ENCODE assay signal across 1 cellular context in the genomic region with DNA sequence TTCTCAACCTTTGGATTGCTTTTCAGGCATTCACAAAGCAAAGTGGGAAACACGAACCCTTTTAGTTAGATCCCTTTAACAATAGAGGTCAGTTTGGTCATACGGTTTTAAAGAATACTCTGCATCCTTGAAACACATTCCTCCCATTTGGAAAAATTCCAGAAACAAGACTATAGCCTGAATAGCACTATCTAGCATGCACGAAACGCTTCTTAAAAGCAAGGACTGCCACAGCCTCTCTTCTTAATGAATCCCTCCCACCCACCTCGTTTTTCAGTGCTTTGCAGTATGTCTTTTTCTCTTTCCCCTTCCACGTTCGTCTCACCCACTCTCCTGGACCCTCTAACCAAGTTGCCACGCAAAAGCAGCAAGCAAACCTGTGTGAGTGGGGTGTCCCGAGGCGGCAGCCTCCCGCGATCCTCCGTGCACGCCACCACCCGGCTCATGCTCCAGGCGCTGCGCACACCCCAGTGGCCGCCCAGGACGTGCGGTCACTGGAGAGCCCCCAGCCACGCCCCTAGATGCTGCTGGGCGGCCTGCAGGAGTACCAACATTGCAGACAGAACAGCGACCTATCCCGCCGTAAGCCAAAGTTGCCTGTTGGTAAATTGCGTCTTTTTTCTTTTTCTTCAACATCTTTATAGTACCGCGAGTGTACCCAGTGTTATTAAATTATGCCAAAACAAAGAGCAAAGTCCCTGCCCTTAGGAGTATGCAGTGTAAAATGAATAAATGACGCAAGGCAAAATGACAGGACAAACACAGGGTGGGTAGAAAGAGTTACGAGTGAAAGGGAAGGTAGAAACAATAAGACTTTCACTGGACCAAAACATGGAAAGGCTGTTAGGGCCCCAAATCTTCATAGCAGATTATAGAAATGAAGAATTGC.
A peak's percentile ranks its signal among the peaks of the same experiment; 100 is the strongest.
TF ChIP-seq lines count a peak whose summit lies in the region.

A gene with protein sequence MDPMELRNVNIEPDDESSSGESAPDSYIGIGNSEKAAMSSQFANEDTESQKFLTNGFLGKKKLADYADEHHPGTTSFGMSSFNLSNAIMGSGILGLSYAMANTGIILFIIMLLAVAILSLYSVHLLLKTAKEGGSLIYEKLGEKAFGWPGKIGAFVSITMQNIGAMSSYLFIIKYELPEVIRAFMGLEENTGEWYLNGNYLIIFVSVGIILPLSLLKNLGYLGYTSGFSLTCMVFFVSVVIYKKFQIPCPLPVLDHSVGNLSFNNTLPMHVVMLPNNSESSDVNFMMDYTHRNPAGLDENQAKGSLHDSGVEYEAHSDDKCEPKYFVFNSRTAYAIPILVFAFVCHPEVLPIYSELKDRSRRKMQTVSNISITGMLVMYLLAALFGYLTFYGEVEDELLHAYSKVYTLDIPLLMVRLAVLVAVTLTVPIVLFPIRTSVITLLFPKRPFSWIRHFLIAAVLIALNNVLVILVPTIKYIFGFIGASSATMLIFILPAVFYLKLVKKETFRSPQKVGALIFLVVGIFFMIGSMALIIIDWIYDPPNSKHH (minus strand): TSS at position 472 of the 889 bp plus-strand sequence. CDS start 32,926 bp downstream, outside the sequence.

TF ChIP-seq in HepG2, 621 proteins besides CTCF, POLR2A, EP300 and RAD21 (continued from another document and continues in another):
- TF ChIP-seq, protein P1, sequence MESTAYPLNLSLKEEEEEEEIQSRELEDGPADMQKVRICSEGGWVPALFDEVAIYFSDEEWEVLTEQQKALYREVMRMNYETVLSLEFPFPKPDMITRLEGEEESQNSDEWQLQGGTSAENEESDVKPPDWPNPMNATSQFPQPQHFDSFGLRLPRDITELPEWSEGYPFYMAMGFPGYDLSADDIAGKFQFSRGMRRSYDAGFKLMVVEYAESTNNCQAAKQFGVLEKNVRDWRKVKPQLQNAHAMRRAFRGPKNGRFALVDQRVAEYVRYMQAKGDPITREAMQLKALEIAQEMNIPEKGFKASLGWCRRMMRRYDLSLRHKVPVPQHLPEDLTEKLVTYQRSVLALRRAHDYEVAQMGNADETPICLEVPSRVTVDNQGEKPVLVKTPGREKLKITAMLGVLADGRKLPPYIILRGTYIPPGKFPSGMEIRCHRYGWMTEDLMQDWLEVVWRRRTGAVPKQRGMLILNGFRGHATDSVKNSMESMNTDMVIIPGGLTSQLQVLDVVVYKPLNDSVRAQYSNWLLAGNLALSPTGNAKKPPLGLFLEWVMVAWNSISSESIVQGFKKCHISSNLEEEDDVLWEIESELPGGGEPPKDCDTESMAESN (CRISPR knock-in tag; conservative IDR thresholded peaks at IDR 0.05), result no peak
- TF ChIP-seq STAT5B (CRISPR knock-in tag; IDR thresholded peaks at IDR 0.05) (no peak), ZNF780A (CRISPR knock-in tag; IDR thresholded peaks at IDR 0.05) (no peak), MED8 (CRISPR knock-in tag; IDR thresholded peaks at IDR 0.05; ENCODE audit: insufficient replicate concordance) (no peak), ZNF143 (CRISPR knock-in tag; IDR thresholded peaks at IDR 0.05) (no peak), IRX3 (CRISPR knock-in tag; IDR thresholded peaks at IDR 0.05; ENCODE audit: borderline replicate concordance, low read depth) (no peak), HOXA9 (CRISPR knock-in tag; IDR thresholded peaks at IDR 0.05; ENCODE audit: borderline replicate concordance) (no peak), ZNF138 (CRISPR knock-in tag; IDR thresholded peaks at IDR 0.05; ENCODE audit: low read depth) (no peak), REL (CRISPR knock-in tag; conservative IDR thresholded peaks at IDR 0.05) (no peak), ZNF672 (CRISPR knock-in tag; IDR thresholded peaks at IDR 0.05) (no peak), HDAC1 (CRISPR knock-in tag; IDR thresholded peaks at IDR 0.05) (peak; percentile 83), ZNF562 (CRISPR knock-in tag; IDR thresholded peaks at IDR 0.05; ENCODE audit: borderline replicate concordance) (no peak), TCF7 (IDR thresholded peaks at IDR 0.05; ENCODE audit: low read depth) (no peak), HCFC1 (IDR thresholded peaks at IDR 0.05; ENCODE audit: low read depth, low read length) (no peak), ZNF589 (CRISPR knock-in tag; conservative IDR thresholded peaks at IDR 0.05) (no peak), HES4 (CRISPR knock-in tag; IDR thresholded peaks at IDR 0.05; ENCODE audit: borderline replicate concordance) (no peak), ZIK1 (CRISPR knock-in tag; IDR thresholded peaks at IDR 0.05; ENCODE audit: borderline replicate concordance, low read depth) (no peak), KDM5B (CRISPR knock-in tag; IDR thresholded peaks at IDR 0.05; ENCODE audit: borderline replicate concordance) (peak; percentile 81), NR2F6 (IDR thresholded peaks at IDR 0.05) (no peak), NR2F6 (CRISPR knock-in tag; IDR thresholded peaks at IDR 0.05) (0 out of 2 replicates have a peak, but pooled peaks have one; percentile 27), IKZF4 (CRISPR knock-in tag; IDR thresholded peaks at IDR 0.05; ENCODE audit: borderline replicate concordance, low read depth, not compliant biosample characterization) (peak; percentile 28), ZNF121 (CRISPR knock-in tag; IDR thresholded peaks at IDR 0.05) (no peak), SKI (IDR thresholded peaks at IDR 0.05; ENCODE audit: partially characterized antibody) (no peak), ZNF160 (CRISPR knock-in tag; IDR thresholded peaks at IDR 0.05) (no peak), NBN (conservative IDR thresholded peaks at IDR 0.05) (no peak), PITX1 (CRISPR knock-in tag; IDR thresholded peaks at IDR 0.05) (no peak; the same call in 1 of the 2 replicates), AGO2 (optimal IDR thresholded peaks at IDR 0.05; ENCODE audit: low read depth, low read length) (no peak), MYC (CRISPR knock-in tag; IDR thresholded peaks at IDR 0.05; ENCODE audit: borderline replicate concordance) (peak; percentile 53; the same call in 1 of the 2 replicates), KDM6A (CRISPR knock-in tag; IDR thresholded peaks at IDR 0.05; ENCODE audit: low read depth) (no peak)
- TF ChIP-seq, protein P2, sequence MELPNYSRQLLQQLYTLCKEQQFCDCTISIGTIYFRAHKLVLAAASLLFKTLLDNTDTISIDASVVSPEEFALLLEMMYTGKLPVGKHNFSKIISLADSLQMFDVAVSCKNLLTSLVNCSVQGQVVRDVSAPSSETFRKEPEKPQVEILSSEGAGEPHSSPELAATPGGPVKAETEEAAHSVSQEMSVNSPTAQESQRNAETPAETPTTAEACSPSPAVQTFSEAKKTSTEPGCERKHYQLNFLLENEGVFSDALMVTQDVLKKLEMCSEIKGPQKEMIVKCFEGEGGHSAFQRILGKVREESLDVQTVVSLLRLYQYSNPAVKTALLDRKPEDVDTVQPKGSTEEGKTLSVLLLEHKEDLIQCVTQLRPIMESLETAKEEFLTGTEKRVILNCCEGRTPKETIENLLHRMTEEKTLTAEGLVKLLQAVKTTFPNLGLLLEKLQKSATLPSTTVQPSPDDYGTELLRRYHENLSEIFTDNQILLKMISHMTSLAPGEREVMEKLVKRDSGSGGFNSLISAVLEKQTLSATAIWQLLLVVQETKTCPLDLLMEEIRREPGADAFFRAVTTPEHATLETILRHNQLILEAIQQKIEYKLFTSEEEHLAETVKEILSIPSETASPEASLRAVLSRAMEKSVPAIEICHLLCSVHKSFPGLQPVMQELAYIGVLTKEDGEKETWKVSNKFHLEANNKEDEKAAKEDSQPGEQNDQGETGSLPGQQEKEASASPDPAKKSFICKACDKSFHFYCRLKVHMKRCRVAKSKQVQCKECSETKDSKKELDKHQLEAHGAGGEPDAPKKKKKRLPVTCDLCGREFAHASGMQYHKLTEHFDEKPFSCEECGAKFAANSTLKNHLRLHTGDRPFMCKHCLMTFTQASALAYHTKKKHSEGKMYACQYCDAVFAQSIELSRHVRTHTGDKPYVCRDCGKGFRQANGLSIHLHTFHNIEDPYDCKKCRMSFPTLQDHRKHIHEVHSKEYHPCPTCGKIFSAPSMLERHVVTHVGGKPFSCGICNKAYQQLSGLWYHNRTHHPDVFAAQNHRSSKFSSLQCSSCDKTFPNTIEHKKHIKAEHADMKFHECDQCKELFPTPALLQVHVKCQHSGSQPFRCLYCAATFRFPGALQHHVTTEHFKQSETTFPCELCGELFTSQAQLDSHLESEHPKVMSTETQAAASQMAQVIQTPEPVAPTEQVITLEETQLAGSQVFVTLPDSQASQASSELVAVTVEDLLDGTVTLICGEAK (IDR thresholded peaks at IDR 0.05), result no peak
- TF ChIP-seq, protein P2 (CRISPR knock-in tag; IDR thresholded peaks at IDR 0.05), result 0 out of 2 replicates have a peak, but pooled peaks have one; percentile 23
- TF ChIP-seq, protein P3, sequence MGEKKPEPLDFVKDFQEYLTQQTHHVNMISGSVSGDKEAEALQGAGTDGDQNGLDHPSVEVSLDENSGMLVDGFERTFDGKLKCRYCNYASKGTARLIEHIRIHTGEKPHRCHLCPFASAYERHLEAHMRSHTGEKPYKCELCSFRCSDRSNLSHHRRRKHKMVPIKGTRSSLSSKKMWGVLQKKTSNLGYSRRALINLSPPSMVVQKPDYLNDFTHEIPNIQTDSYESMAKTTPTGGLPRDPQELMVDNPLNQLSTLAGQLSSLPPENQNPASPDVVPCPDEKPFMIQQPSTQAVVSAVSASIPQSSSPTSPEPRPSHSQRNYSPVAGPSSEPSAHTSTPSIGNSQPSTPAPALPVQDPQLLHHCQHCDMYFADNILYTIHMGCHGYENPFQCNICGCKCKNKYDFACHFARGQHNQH (CRISPR knock-in tag; IDR thresholded peaks at IDR 0.05), result peak; percentile 64
- TF ChIP-seq, protein P4, sequence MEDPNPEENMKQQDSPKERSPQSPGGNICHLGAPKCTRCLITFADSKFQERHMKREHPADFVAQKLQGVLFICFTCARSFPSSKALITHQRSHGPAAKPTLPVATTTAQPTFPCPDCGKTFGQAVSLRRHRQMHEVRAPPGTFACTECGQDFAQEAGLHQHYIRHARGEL (CRISPR knock-in tag; IDR thresholded peaks at IDR 0.05), result no peak
- TF ChIP-seq, protein P5, sequence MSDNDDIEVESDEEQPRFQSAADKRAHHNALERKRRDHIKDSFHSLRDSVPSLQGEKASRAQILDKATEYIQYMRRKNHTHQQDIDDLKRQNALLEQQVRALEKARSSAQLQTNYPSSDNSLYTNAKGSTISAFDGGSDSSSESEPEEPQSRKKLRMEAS (IDR thresholded peaks at IDR 0.05), result peak; percentile 54
- TF ChIP-seq, protein P6, sequence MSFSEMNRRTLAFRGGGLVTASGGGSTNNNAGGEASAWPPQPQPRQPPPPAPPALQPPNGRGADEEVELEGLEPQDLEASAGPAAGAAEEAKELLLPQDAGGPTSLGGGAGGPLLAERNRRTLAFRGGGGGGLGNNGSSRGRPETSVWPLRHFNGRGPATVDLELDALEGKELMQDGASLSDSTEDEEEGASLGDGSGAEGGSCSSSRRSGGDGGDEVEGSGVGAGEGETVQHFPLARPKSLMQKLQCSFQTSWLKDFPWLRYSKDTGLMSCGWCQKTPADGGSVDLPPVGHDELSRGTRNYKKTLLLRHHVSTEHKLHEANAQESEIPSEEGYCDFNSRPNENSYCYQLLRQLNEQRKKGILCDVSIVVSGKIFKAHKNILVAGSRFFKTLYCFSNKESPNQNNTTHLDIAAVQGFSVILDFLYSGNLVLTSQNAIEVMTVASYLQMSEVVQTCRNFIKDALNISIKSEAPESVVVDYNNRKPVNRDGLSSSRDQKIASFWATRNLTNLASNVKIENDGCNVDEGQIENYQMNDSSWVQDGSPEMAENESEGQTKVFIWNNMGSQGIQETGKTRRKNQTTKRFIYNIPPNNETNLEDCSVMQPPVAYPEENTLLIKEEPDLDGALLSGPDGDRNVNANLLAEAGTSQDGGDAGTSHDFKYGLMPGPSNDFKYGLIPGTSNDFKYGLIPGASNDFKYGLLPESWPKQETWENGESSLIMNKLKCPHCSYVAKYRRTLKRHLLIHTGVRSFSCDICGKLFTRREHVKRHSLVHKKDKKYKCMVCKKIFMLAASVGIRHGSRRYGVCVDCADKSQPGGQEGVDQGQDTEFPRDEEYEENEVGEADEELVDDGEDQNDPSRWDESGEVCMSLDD (CRISPR knock-in tag; IDR thresholded peaks at IDR 0.05; ENCODE audit: borderline replicate concordance), result no peak
- TF ChIP-seq, protein P7, sequence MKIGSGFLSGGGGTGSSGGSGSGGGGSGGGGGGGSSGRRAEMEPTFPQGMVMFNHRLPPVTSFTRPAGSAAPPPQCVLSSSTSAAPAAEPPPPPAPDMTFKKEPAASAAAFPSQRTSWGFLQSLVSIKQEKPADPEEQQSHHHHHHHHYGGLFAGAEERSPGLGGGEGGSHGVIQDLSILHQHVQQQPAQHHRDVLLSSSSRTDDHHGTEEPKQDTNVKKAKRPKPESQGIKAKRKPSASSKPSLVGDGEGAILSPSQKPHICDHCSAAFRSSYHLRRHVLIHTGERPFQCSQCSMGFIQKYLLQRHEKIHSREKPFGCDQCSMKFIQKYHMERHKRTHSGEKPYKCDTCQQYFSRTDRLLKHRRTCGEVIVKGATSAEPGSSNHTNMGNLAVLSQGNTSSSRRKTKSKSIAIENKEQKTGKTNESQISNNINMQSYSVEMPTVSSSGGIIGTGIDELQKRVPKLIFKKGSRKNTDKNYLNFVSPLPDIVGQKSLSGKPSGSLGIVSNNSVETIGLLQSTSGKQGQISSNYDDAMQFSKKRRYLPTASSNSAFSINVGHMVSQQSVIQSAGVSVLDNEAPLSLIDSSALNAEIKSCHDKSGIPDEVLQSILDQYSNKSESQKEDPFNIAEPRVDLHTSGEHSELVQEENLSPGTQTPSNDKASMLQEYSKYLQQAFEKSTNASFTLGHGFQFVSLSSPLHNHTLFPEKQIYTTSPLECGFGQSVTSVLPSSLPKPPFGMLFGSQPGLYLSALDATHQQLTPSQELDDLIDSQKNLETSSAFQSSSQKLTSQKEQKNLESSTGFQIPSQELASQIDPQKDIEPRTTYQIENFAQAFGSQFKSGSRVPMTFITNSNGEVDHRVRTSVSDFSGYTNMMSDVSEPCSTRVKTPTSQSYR (CRISPR knock-in tag; IDR thresholded peaks at IDR 0.05; ENCODE audit: borderline replicate concordance), result peak; percentile 10; the same call in 1 of the 2 replicates
